ENCODE assay signal across 8 cellular contexts in genomic region chr11:94322501-94322900, GRCh38. TPM values are rescaled to one million over a fixed set of nuclear protein-coding genes. Genes with fewer than 3 reads are reported as not detected.
"Had no signal": no experiment of that assay in that cellular context is flagged by ENCODE, and none has a peak within 500 bp of the region (broad histone marks: within the 10 kb centered on the region; RNA-seq: fewer than 3 reads in every experiment).

No MANE protein-coding gene starts in this region.

- H3K4me1 Mint-ChIP-seq: IgD-negative memory B cell had no signal

- ATAC-seq: HepG2, K562 had no signal

- H3K36me3 Mint-ChIP-seq: IgD-negative memory B cell had no signal

- H3K4me3 Mint-ChIP-seq: IgD-negative memory B cell had no signal

- H3K27ac Mint-ChIP-seq: IgD-negative memory B cell had no signal

- H3K27ac ChIP-seq: HL-60 had no signal

- DNase-seq: IMR-90, KBM-7, KG1 had no signal

- H3K4me3 ChIP-seq: K562 had no signal

RNA-seq across cellular contexts. Expression of gene IZUMO1R, which starts 18.1 kb away (rescaled TPM):
- total RNA-seq: HepG2, HT-29, IMR-90, K562 had no signal
- polyA plus RNA-seq: HepG2, IgD-negative memory B cell, IMR-90, K562 had no signal
